In genomic region chr18:3457261-3457724, GRCh38 we compare ENCODE assay signal across 11 cellular contexts. TPM values are rescaled to one million over a fixed set of nuclear protein-coding genes. Genes with fewer than 3 reads are reported as not detected.
DNase-seq lines count a peak whose midpoint lies in the region; ATAC-seq and FAIRE-seq lines count a peak whose summit lies in the region.
"Had no signal": no experiment of that assay in that cellular context is flagged by ENCODE, and none has a peak within 500 bp of the region (broad histone marks: within the 10 kb centered on the region; RNA-seq: fewer than 3 reads in every experiment).

No MANE protein-coding gene starts in this region.

- H3K4me1 ChIP-seq in CD4-positive, CD25-positive, alpha-beta regulatory T cell (ENCODE audit: control insufficient read depth, insufficient read depth, low read length, poor library complexity, severe bottlenecking): peaks cover 42% of the 10 kb centered on the region
- H3K4me1 ChIP-seq in HUES6 (ENCODE audit: control insufficient read depth, insufficient read depth, low read length) (peaks cover 47% of the 10 kb centered on the region), mucosa of stomach (ENCODE audit: control insufficient read depth, insufficient read depth, low read length) (peaks cover 59% of the 10 kb centered on the region)

- H3K27me3 Mint-ChIP-seq in CD4-positive, CD25-positive, alpha-beta regulatory T cell: peaks cover 29% of the 10 kb centered on the region
- H3K27me3 Mint-ChIP-seq: stimulated activated naive CD8-positive, alpha-beta T cell treated with anti-CD3 and anti-CD28 coated beads, Interleukin-15, amount 100 ng/mL, for 72 hours had no signal

- no peaks in the 10 kb centered on the region for H3K27me3 ChIP-seq in CD4-positive, CD25-positive, alpha-beta regulatory T cell (ENCODE audit: control insufficient read depth, insufficient read depth, low read length)
- H3K27me3 ChIP-seq in HUES6 (ENCODE audit: control insufficient read depth, insufficient read depth, low read length) (no peaks in the 10 kb centered on the region), mucosa of stomach (ENCODE audit: control insufficient read depth, insufficient read depth, low read length) (no peaks in the 10 kb centered on the region)

- peaks cover 9 to 10% of the 10 kb centered on the region in 2 experiments for H3K9me3 ChIP-seq in CD4-positive, CD25-positive, alpha-beta regulatory T cell (ENCODE audit: control insufficient read depth in 2 of 2, low read length in 2 of 2)
- H3K9me3 ChIP-seq in HUES6 (ENCODE audit: control insufficient read depth, insufficient read depth, low read depth, low read length) (no peaks in the 10 kb centered on the region), mucosa of stomach (ENCODE audit: control insufficient read depth, low read length) (no peaks in the 10 kb centered on the region)

- peak overlapping the region in 3 of 4 donors; percentile 54 to 74 (median 59) for H3K4me3 Mint-ChIP-seq in CD4-positive, CD25-positive, alpha-beta regulatory T cell
- H3K4me3 Mint-ChIP-seq: stimulated activated naive CD8-positive, alpha-beta T cell treated with anti-CD3 and anti-CD28 coated beads, Interleukin-15, amount 100 ng/mL, for 72 hours had no signal

- peaks cover 37% of the 10 kb centered on the region for H3K36me3 Mint-ChIP-seq in CD4-positive, CD25-positive, alpha-beta regulatory T cell

- ATAC-seq in CD4-positive, CD25-positive, alpha-beta regulatory T cell (ENCODE audit: low read depth in 2 of 2): no peak
- ATAC-seq in HG03565 (IDR thresholded peaks at IDR 0.05; ENCODE audit: unreplicated experiment): no peak
- ATAC-seq: SK-N-SH treated with all-trans-retinoic acid at 6 μM for 48 hours; stimulated activated naive CD8-positive, alpha-beta T cell treated with anti-CD3 and anti-CD28 coated beads, Interleukin-15, amount 100 ng/mL, for 72 hours had no signal

- peaks cover 0 to 8% (median 4%) of the 10 kb centered on the region in 7 donors for H3K9me3 Mint-ChIP-seq in CD4-positive, CD25-positive, alpha-beta regulatory T cell

- no peak overlapping the region for H3K9ac ChIP-seq in HUES6 (ENCODE audit: low read length)
- peak overlapping the region; percentile 2 for H3K9ac ChIP-seq in mucosa of stomach (ENCODE audit: low read length)

- H3K27ac ChIP-seq in CD4-positive, CD25-positive, alpha-beta regulatory T cell (ENCODE audit: insufficient read depth, low read length, poor library complexity, severe bottlenecking): peak overlapping the region; percentile 37
- H3K27ac ChIP-seq in HUES6 (ENCODE audit: low read depth, low read length): peak overlapping the region; percentile 70; the same call in 1 of the 2 replicates

- FAIRE-seq in frontal cortex (lab: Jason Lieb, UNC): no peak

- H3K36me3 ChIP-seq in CD4-positive, CD25-positive, alpha-beta regulatory T cell (ENCODE audit: control insufficient read depth, insufficient read depth, low read length): peaks cover 2% of the 10 kb centered on the region
- H3K36me3 ChIP-seq in HUES6 (ENCODE audit: control insufficient read depth, insufficient read depth, low read length): peaks cover 60% of the 10 kb centered on the region
- no peaks in the 10 kb centered on the region for H3K36me3 ChIP-seq in mucosa of stomach (ENCODE audit: control insufficient read depth, insufficient read depth, low read length)

- peak overlapping the region; percentile 89 to 97 (median 95) for H3K27ac Mint-ChIP-seq in CD4-positive, CD25-positive, alpha-beta regulatory T cell

- H3K4me3 ChIP-seq in CD4-positive, CD25-positive, alpha-beta regulatory T cell (ENCODE audit: low read depth, low read length): no peak overlapping the region
- H3K4me3 ChIP-seq in HUES6 (ENCODE audit: low read depth, low read length) (no peak overlapping the region), mucosa of stomach (ENCODE audit: low read length) (no peak overlapping the region)

- H3K4me1 Mint-ChIP-seq in CD4-positive, CD25-positive, alpha-beta regulatory T cell: peaks cover 27 to 77% (median 57%) of the 10 kb centered on the region in 4 donors

- DNase-seq in CD4-positive, CD25-positive, alpha-beta regulatory T cell: no peak
- DNase-seq in ecto neural progenitor cell (ENCODE audit: low spot score): peak; percentile 27
- no peak for DNase-seq in frontal cortex (ENCODE audit: low spot score in 2 of 2)
- no peak for DNase-seq in DMS114 treated with DMSO at 0.1 percent for 48 hours (lab: John Stamatoyannopoulos, UW; ENCODE audit: unreplicated experiment)
- no peak for DNase-seq in occipital lobe (lab: John Stamatoyannopoulos, UW)
- DNase-seq: DMS79; stimulated activated naive CD8-positive, alpha-beta T cell treated with anti-CD3 and anti-CD28 coated beads, Interleukin-15, amount 100 ng/mL, for 72 hours had no signal

RNA-seq across cellular contexts. Expression of gene TGIF1, which starts 7.3 kb away (rescaled TPM):
- 37.3 TPM for total RNA-seq in CD4-positive, CD25-positive, alpha-beta regulatory T cell
- 10 to 100 TPM; 42.6 to 86.8 (median 51.0) TPM for polyA plus RNA-seq in CD4-positive, CD25-positive, alpha-beta regulatory T cell
- 15.5 TPM for total RNA-seq in frontal cortex
- 20.6 TPM for total RNA-seq in occipital lobe
